In genomic region chr20:46400828-46401477, GRCh38 we compare ENCODE assay signal across 8 cellular contexts. TPM values are rescaled to one million over a fixed set of nuclear protein-coding genes. Genes with fewer than 3 reads are reported as not detected.
DNase-seq lines count a peak whose midpoint lies in the region; ATAC-seq and TF ChIP-seq lines count a peak whose summit lies in the region.

No MANE protein-coding gene starts in this region.

- TF ChIP-seq CTCF in activated CD8-positive, alpha-beta T cell treated with anti-CD3 and anti-CD28 coated beads for 36 hours (IDR thresholded peaks at IDR 0.05) = no peak
- TF ChIP-seq CTCF in gastroesophageal sphincter (IDR thresholded peaks at IDR 0.05) = no peak

- H3K4me3 Mint-ChIP-seq in activated CD8-positive, alpha-beta T cell treated with anti-CD3 and anti-CD28 coated beads for 36 hours = peak overlapping the region; percentile 48
- peak overlapping the region; percentile 63 for H3K4me3 Mint-ChIP-seq in stimulated activated naive CD8-positive, alpha-beta T cell treated with anti-CD3 and anti-CD28 coated beads, Interleukin-15, Interleukin-2, amounts not matched to agents 100 ng/mL and 50 ng/mL, for 24 hours

- H3K4me1 ChIP-seq in gastroesophageal sphincter = peaks cover 21 to 79% (median 55%) of the 10 kb centered on the region in 3 donors

- H3K36me3 ChIP-seq in gastroesophageal sphincter = peaks cover 0 to 10% of the 10 kb centered on the region in 2 donors

- H3K36me3 Mint-ChIP-seq in activated CD8-positive, alpha-beta T cell treated with anti-CD3 and anti-CD28 coated beads for 36 hours (ENCODE audit: low read depth) = peaks cover 11% of the 10 kb centered on the region
- peaks cover 44% of the 10 kb centered on the region for H3K36me3 Mint-ChIP-seq in stimulated activated naive CD8-positive, alpha-beta T cell treated with anti-CD3 and anti-CD28 coated beads, Interleukin-15, Interleukin-2, amounts not matched to agents 100 ng/mL and 50 ng/mL, for 24 hours (ENCODE audit: low read depth)

- no peak for TF ChIP-seq EP300 in gastroesophageal sphincter (IDR thresholded peaks at IDR 0.05)

- TF ChIP-seq POLR2A in gastroesophageal sphincter (IDR thresholded peaks at IDR 0.05) = no peak

- no peaks in the 10 kb centered on the region for H3K9me3 ChIP-seq in gastroesophageal sphincter

- CTCF ChIA-PET in activated CD8-positive, alpha-beta T cell treated with anti-CD3 and anti-CD28 coated beads for 36 hours (lab: Charles Lee) = interaction anchor here (0.7 to 2.1 kb wide), 7 partner anchors 36 to 430 kb away, joined by 3 to 5 read pairs (median 3); partner anchors contain the start of gene TP53RK

- no peaks in the 10 kb centered on the region for H3K9me3 Mint-ChIP-seq in activated CD8-positive, alpha-beta T cell treated with anti-CD3 and anti-CD28 coated beads for 36 hours
- H3K9me3 Mint-ChIP-seq in stimulated activated naive CD8-positive, alpha-beta T cell treated with anti-CD3 and anti-CD28 coated beads, Interleukin-15, Interleukin-2, amounts not matched to agents 100 ng/mL and 50 ng/mL, for 24 hours = no peaks in the 10 kb centered on the region

- POLR2A ChIA-PET in activated CD8-positive, alpha-beta T cell treated with anti-CD3 and anti-CD28 coated beads for 36 hours (lab: Charles Lee) = interaction anchor here (0.9 to 6.8 kb wide), 6 partner anchors 18 to 56 kb away, joined by 3 to 32 read pairs (median 4); no protein-coding TSS in a partner anchor

- peak overlapping the region; percentile 69 to 82 (median 78) for H3K27ac ChIP-seq in gastroesophageal sphincter

- H3K4me3 ChIP-seq in gastroesophageal sphincter = peak overlapping the region in 1 of 2 donors; percentile 0

- no peaks in the 10 kb centered on the region for H3K27me3 Mint-ChIP-seq in activated CD8-positive, alpha-beta T cell treated with anti-CD3 and anti-CD28 coated beads for 36 hours
- H3K27me3 Mint-ChIP-seq in stimulated activated naive CD8-positive, alpha-beta T cell treated with anti-CD3 and anti-CD28 coated beads, Interleukin-15, Interleukin-2, amounts not matched to agents 100 ng/mL and 50 ng/mL, for 24 hours = no peaks in the 10 kb centered on the region

- 12 to 15% methylated on average over 5 to 6 of the region's 6 CpGs for WGBS in gastroesophageal sphincter (ENCODE audit: low coverage in 1 of 2), 2 donors

- DNase-seq in activated T-cell treated with anti-CD3 and anti-CD28 coated beads for 24 hours (ENCODE audit: low read depth) (peak; percentile 19), NCI-H128 (lab: John Stamatoyannopoulos, UW; ENCODE audit: unreplicated experiment) (no peak), NCI-H1930 (lab: John Stamatoyannopoulos, UW) (no peak)
- no peak for DNase-seq in activated T-cell treated with anti-CD3 and anti-CD28 coated beads, Interleukin-2, amount 50 U/mL, for 1 hour
- DNase-seq in activated CD8-positive, alpha-beta T cell treated with anti-CD3 and anti-CD28 coated beads for 36 hours = peak; percentile 49

- peaks cover 62% of the 10 kb centered on the region for H3K4me1 Mint-ChIP-seq in activated CD8-positive, alpha-beta T cell treated with anti-CD3 and anti-CD28 coated beads for 36 hours (ENCODE audit: low read depth)
- peaks cover 67% of the 10 kb centered on the region for H3K4me1 Mint-ChIP-seq in stimulated activated naive CD8-positive, alpha-beta T cell treated with anti-CD3 and anti-CD28 coated beads, Interleukin-15, Interleukin-2, amounts not matched to agents 100 ng/mL and 50 ng/mL, for 24 hours (ENCODE audit: low read depth)

- peak; percentile 85 for ATAC-seq in activated CD8-positive, alpha-beta T cell treated with anti-CD3 and anti-CD28 coated beads for 36 hours
- ATAC-seq in gastroesophageal sphincter = no peak
- ATAC-seq in HG03457 (IDR thresholded peaks at IDR 0.05; ENCODE audit: unreplicated experiment) = no peak

- H3K27me3 ChIP-seq in gastroesophageal sphincter = no peaks in the 10 kb centered on the region

- intact Hi-C loops in activated CD8-positive, alpha-beta T cell treated with anti-CD3 and anti-CD28 coated beads for 36 hours (cut with micrococcal nuclease) = loop anchor here (5.0 kb wide), 1 partner anchor 34 kb away; no protein-coding TSS in a partner anchor

- H3K27ac Mint-ChIP-seq in activated CD8-positive, alpha-beta T cell treated with anti-CD3 and anti-CD28 coated beads for 36 hours = peak overlapping the region; percentile 88
- H3K27ac Mint-ChIP-seq in stimulated activated naive CD8-positive, alpha-beta T cell treated with anti-CD3 and anti-CD28 coated beads, Interleukin-15, Interleukin-2, amounts not matched to agents 100 ng/mL and 50 ng/mL, for 24 hours = peak overlapping the region; percentile 79

RNA-seq across cellular contexts. Expression of gene ELMO2, which starts 5.5 kb away (rescaled TPM):
- total RNA-seq in activated CD8-positive, alpha-beta T cell treated with anti-CD3 and anti-CD28 coated beads for 36 hours = 10 to 100 TPM; 36.2 to 38.1 TPM
- 10 to 100 TPM; 41.6 to 69.1 (median 53.8) TPM for total RNA-seq in gastroesophageal sphincter

Comparison
In these comparisons a context has a peak if more than half of its experiments do, and no peak if none do; other contexts are left out.
1. DNase-seq: peak in activated T-cell treated with anti-CD3 and anti-CD28 coated beads for 24 hours (single experiment) and activated CD8-positive, alpha-beta T cell treated with anti-CD3 and anti-CD28 coated beads for 36 hours (single experiment); none in activated T-cell treated with anti-CD3 and anti-CD28 coated beads, Interleukin-2, amount 50 U/mL, for 1 hour (single experiment), NCI-H128 (single experiment) and NCI-H1930 (0 of 2).